Comparison of ENCODE assay signal across 6 cellular contexts in genomic region chr14:67967970-67968369, GRCh38.
DNase-seq lines count a peak whose midpoint lies in the region; TF ChIP-seq lines count a peak whose summit lies in the region.
"Not testable (repeated sequence)": the region's sequence is repeated elsewhere in the genome, so short reads cannot be mapped to it uniquely, and the experiment has no call there.

No MANE protein-coding gene starts in this region.

- H3K4me2 ChIP-seq in trophoblast cell (ENCODE audit: low read length), result not testable (repeated sequence)

- TF ChIP-seq EP300 in sigmoid colon (IDR thresholded peaks at IDR 0.05); transverse colon (IDR thresholded peaks at IDR 0.05; ENCODE audit: low read depth): not testable (repeated sequence)

- not testable (repeated sequence) for H3K4ac ChIP-seq in trophoblast cell (ENCODE audit: low read depth, low read length)

- not testable (repeated sequence) for H4K8ac ChIP-seq in trophoblast cell (ENCODE audit: low read depth, low read length)

- H3K27me3 ChIP-seq in muscle layer of colon (ENCODE audit: control insufficient read depth in 1 of 2, insufficient read depth in 2 of 2, low read length in 2 of 2); trophoblast cell (ENCODE audit: insufficient read depth, low read length); sigmoid colon; transverse colon; uterus: not testable (repeated sequence)

- DNase-seq in trophoblast cell, sigmoid colon, transverse colon, uterus: not testable (repeated sequence)

- not testable (repeated sequence) for H3K9ac ChIP-seq in muscle layer of colon (ENCODE audit: low read length); trophoblast cell (ENCODE audit: low read length)

- not testable (repeated sequence) for H3K36me3 ChIP-seq in HEK293 (ENCODE audit: control insufficient read depth in 2 of 2, insufficient read depth in 1 of 2, low read length in 2 of 2); muscle layer of colon (ENCODE audit: insufficient read depth, low read length); trophoblast cell (ENCODE audit: control insufficient read depth in 1 of 2, insufficient read depth in 2 of 2, low read length in 2 of 2); sigmoid colon; transverse colon; uterus

- TF ChIP-seq POLR2A in sigmoid colon (IDR thresholded peaks at IDR 0.05); transverse colon (IDR thresholded peaks at IDR 0.05); uterus (IDR thresholded peaks at IDR 0.05): not testable (repeated sequence)

- H3K18ac ChIP-seq in trophoblast cell (ENCODE audit: low read length), result not testable (repeated sequence)

- H2AK5ac ChIP-seq in trophoblast cell (ENCODE audit: low read length), result not testable (repeated sequence)

- not testable (repeated sequence) for TF ChIP-seq CTCF in HEK293 (tag by site-specific recombination; IDR thresholded peaks at IDR 0.05); sigmoid colon (IDR thresholded peaks at IDR 0.05); transverse colon (IDR thresholded peaks at IDR 0.05); uterus (IDR thresholded peaks at IDR 0.05)

- not testable (repeated sequence) for H2BK5ac ChIP-seq in trophoblast cell (ENCODE audit: low read depth, low read length, poor library complexity)

- H4K12ac ChIP-seq in trophoblast cell (ENCODE audit: low read depth, low read length), result not testable (repeated sequence)

- H3K4me1 ChIP-seq in HEK293 (ENCODE audit: control insufficient read depth, insufficient read depth, low read length), result peaks cover 30% of the 10 kb centered on the region
- H3K4me1 ChIP-seq in muscle layer of colon (ENCODE audit: insufficient read depth, low read length), result peaks cover 50% of the 10 kb centered on the region
- not testable (repeated sequence) for H3K4me1 ChIP-seq in trophoblast cell (ENCODE audit: control insufficient read depth in 1 of 2, insufficient read depth in 2 of 2, low read length in 2 of 2)
- H3K4me1 ChIP-seq in sigmoid colon, result peaks cover 0 to 71% (median 60%) of the 10 kb centered on the region in 4 donors
- H3K4me1 ChIP-seq in transverse colon, result peaks cover 27 to 73% (median 55%) of the 10 kb centered on the region in 4 donors
- peaks cover 0 to 12% of the 10 kb centered on the region in 2 donors for H3K4me1 ChIP-seq in uterus

- not testable (repeated sequence) for H3K27ac ChIP-seq in HEK293 (ENCODE audit: extremely low read depth, low read depth, low read length); trophoblast cell (ENCODE audit: low read depth, low read length)
- H3K27ac ChIP-seq in muscle layer of colon (ENCODE audit: low read depth, low read length), result peak overlapping the region; percentile 7
- peak overlapping the region in 3 of 4 donors; percentile 72 to 79 (median 78) for H3K27ac ChIP-seq in sigmoid colon
- H3K27ac ChIP-seq in transverse colon, result peak overlapping the region in 3 of 4 donors; percentile 81 to 87 (median 86)
- peak overlapping the region; percentile 4 to 24 for H3K27ac ChIP-seq in uterus

- H2BK12ac ChIP-seq in trophoblast cell (ENCODE audit: low read length), result peak overlapping the region; percentile 68

- POLR2A ChIA-PET in HEK293 (lab: Yijun Ruan, JAX), result not testable (repeated sequence)

- not testable (repeated sequence) for H3K14ac ChIP-seq in trophoblast cell (ENCODE audit: low read length)

- H4K91ac ChIP-seq in trophoblast cell (ENCODE audit: low read depth, low read length), result peak overlapping the region; percentile 35

- not testable (repeated sequence) for H3K4me3 ChIP-seq in HEK293 (ENCODE audit: low read depth, low read length); muscle layer of colon (ENCODE audit: low read depth in 1 of 2, low read length in 2 of 2); trophoblast cell (ENCODE audit: low read depth, low read length); sigmoid colon; transverse colon; uterus

- not testable (repeated sequence) for H2BK120ac ChIP-seq in trophoblast cell (ENCODE audit: insufficient read depth, low read length, poor library complexity)

- H3K79me2 ChIP-seq in trophoblast cell (ENCODE audit: control insufficient read depth, insufficient read depth, low read length, poor library complexity), result not testable (repeated sequence)

- no CpG with 5 or more reads among the region's 2 CpGs for WGBS in trophoblast cell (ENCODE audit: extremely low coverage, insufficient coverage, insufficient read length)
- 94 to 96% methylated on average over 2 of the region's 2 CpGs for WGBS in sigmoid colon, 2 donors
- 100% methylated on average over 2 of the region's 2 CpGs; no CpG with 5 or more reads in 1 of the 2 donors for WGBS in transverse colon (ENCODE audit: low coverage in 1 of 2), 2 donors

- not testable (repeated sequence) for H3K23ac ChIP-seq in trophoblast cell (ENCODE audit: low read length)

- CTCF ChIA-PET in HEK293 (lab: Yijun Ruan, JAX), result interaction anchor here (0.7 kb wide), 1 partner anchor 855 kb away, joined by 3 read pairs; no protein-coding TSS in a partner anchor

- intact Hi-C loops in sigmoid colon (cut with DNase I); transverse colon (cut with DNase I; ENCODE audit: low total_unique reads); uterus (cut with DNase I; ENCODE audit: low total_unique reads): not testable (repeated sequence)

- not testable (repeated sequence) for H2AFZ ChIP-seq in trophoblast cell (ENCODE audit: insufficient read depth, low read length, poor library complexity)

- not testable (repeated sequence) for H3K79me1 ChIP-seq in trophoblast cell (ENCODE audit: low read length)

- H3K9me3 ChIP-seq in HEK293 (ENCODE audit: control insufficient read depth, insufficient read depth, low read depth, low read length); muscle layer of colon (ENCODE audit: low read length); trophoblast cell (ENCODE audit: insufficient read depth, low read depth, low read length); sigmoid colon; transverse colon; uterus: not testable (repeated sequence)

- in situ Hi-C loops in transverse colon (cut with MboI; ENCODE audit: low pct_ligation_motif_present in 1 of 4, low pct_unique_long_range_greater_than_20kb in 1 of 4, low sequenced_read_pairs in 3 of 4), result loop anchor here in 2 of 4 donors (10.0 to 25.0 kb wide), 2 partner anchors 169 to 277 kb away; no protein-coding TSS in a partner anchor

TF ChIP-seq in HEK293, 187 proteins besides CTCF, POLR2A, EP300 and RAD21:
- TF ChIP-seq ZNF585B (tag by site-specific recombination; IDR thresholded peaks at IDR 0.05), result peak; percentile 75
